ENCODE assay signal across 1 cellular context in the genomic region with DNA sequence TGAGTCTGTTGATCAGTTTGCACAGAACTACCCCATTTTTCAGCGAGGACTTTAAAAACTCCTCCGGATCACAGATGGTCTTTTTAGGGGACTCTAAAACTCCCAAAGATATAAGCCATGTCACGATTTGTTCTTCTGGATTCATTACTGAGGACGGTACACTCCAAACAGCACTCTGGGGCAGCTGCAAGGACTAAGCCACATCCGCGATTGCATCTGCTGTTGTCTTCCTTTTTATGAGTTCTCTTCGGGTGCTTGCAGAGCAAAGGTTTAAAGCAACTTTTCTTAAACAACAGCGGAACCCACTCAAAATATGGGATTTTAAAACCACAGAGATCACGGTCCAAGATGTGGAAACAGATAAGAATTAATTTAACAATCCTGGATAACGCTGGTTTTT.
TF ChIP-seq lines count a peak whose summit lies in the region.

A gene with protein sequence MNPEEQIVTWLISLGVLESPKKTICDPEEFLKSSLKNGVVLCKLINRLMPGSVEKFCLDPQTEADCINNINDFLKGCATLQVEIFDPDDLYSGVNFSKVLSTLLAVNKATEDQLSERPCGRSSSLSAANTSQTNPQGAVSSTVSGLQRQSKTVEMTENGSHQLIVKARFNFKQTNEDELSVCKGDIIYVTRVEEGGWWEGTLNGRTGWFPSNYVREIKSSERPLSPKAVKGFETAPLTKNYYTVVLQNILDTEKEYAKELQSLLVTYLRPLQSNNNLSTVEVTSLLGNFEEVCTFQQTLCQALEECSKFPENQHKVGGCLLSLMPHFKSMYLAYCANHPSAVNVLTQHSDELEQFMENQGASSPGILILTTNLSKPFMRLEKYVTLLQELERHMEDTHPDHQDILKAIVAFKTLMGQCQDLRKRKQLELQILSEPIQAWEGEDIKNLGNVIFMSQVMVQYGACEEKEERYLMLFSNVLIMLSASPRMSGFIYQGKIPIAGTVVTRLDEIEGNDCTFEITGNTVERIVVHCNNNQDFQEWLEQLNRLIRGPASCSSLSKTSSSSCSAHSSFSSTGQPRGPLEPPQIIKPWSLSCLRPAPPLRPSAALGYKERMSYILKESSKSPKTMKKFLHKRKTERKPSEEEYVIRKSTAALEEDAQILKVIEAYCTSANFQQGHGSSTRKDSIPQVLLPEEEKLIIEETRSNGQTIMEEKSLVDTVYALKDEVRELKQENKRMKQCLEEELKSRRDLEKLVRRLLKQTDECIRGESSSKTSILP (minus strand): TSS at position 195 of the 400 bp plus-strand sequence. CDS start 50 bp downstream, at position 145.

TF ChIP-seq in GM23338, 12 proteins besides CTCF, POLR2A, EP300 and RAD21 (continued from another document):
- TF ChIP-seq, protein P1, sequence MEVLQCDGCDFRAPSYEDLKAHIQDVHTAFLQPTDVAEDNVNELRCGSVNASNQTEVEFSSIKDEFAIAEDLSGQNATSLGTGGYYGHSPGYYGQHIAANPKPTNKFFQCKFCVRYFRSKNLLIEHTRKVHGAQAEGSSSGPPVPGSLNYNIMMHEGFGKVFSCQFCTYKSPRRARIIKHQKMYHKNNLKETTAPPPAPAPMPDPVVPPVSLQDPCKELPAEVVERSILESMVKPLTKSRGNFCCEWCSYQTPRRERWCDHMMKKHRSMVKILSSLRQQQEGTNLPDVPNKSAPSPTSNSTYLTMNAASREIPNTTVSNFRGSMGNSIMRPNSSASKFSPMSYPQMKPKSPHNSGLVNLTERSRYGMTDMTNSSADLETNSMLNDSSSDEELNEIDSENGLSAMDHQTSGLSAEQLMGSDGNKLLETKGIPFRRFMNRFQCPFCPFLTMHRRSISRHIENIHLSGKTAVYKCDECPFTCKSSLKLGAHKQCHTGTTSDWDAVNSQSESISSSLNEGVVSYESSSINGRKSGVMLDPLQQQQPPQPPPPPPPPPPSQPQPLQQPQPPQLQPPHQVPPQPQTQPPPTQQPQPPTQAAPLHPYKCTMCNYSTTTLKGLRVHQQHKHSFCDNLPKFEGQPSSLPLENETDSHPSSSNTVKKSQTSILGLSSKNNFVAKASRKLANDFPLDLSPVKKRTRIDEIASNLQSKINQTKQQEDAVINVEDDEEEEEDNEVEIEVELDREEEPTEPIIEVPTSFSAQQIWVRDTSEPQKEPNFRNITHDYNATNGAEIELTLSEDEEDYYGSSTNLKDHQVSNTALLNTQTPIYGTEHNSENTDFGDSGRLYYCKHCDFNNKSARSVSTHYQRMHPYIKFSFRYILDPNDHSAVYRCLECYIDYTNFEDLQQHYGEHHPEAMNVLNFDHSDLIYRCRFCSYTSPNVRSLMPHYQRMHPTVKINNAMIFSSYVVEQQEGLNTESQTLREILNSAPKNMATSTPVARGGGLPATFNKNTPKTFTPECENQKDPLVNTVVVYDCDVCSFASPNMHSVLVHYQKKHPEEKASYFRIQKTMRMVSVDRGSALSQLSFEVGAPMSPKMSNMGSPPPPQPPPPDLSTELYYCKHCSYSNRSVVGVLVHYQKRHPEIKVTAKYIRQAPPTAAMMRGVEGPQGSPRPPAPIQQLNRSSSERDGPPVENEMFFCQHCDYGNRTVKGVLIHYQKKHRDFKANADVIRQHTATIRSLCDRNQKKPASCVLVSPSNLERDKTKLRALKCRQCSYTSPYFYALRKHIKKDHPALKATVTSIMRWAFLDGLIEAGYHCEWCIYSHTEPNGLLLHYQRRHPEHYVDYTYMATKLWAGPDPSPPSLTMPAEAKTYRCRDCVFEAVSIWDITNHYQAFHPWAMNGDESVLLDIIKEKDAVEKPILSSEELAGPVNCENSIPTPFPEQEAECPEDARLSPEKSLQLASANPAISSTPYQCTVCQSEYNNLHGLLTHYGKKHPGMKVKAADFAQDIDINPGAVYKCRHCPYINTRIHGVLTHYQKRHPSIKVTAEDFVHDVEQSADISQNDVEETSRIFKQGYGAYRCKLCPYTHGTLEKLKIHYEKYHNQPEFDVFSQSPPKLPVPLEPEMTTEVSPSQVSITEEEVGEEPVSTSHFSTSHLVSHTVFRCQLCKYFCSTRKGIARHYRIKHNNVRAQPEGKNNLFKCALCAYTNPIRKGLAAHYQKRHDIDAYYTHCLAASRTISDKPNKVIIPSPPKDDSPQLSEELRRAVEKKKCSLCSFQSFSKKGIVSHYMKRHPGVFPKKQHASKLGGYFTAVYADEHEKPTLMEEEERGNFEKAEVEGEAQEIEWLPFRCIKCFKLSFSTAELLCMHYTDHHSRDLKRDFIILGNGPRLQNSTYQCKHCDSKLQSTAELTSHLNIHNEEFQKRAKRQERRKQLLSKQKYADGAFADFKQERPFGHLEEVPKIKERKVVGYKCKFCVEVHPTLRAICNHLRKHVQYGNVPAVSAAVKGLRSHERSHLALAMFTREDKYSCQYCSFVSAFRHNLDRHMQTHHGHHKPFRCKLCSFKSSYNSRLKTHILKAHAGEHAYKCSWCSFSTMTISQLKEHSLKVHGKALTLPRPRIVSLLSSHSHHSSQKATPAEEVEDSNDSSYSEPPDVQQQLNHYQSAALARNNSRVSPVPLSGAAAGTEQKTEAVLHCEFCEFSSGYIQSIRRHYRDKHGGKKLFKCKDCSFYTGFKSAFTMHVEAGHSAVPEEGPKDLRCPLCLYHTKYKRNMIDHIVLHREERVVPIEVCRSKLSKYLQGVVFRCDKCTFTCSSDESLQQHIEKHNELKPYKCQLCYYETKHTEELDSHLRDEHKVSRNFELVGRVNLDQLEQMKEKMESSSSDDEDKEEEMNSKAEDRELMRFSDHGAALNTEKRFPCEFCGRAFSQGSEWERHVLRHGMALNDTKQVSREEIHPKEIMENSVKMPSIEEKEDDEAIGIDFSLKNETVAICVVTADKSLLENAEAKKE (CRISPR knock-in tag; IDR thresholded peaks at IDR 0.05), result no peak
- TF ChIP-seq ZNF331 (CRISPR knock-in tag; IDR thresholded peaks at IDR 0.05; ENCODE audit: low read depth) (no peak), EZH2phosphoT487 (IDR thresholded peaks at IDR 0.05; ENCODE audit: unreplicated experiment) (no peak), STAT1 (IDR thresholded peaks at IDR 0.05; ENCODE audit: unreplicated experiment) (no peak), EZH2 (IDR thresholded peaks at IDR 0.05; ENCODE audit: low read depth, unreplicated experiment) (no peak)
- TF ChIP-seq, protein P2, sequence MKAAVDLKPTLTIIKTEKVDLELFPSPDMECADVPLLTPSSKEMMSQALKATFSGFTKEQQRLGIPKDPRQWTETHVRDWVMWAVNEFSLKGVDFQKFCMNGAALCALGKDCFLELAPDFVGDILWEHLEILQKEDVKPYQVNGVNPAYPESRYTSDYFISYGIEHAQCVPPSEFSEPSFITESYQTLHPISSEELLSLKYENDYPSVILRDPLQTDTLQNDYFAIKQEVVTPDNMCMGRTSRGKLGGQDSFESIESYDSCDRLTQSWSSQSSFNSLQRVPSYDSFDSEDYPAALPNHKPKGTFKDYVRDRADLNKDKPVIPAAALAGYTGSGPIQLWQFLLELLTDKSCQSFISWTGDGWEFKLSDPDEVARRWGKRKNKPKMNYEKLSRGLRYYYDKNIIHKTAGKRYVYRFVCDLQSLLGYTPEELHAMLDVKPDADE (IDR thresholded peaks at IDR 0.05), result no peak
TF ChIP-seq in GM23338: peak in this region for 0.
